Comparison of ENCODE assay signal across 15 cellular contexts in the genomic region with DNA sequence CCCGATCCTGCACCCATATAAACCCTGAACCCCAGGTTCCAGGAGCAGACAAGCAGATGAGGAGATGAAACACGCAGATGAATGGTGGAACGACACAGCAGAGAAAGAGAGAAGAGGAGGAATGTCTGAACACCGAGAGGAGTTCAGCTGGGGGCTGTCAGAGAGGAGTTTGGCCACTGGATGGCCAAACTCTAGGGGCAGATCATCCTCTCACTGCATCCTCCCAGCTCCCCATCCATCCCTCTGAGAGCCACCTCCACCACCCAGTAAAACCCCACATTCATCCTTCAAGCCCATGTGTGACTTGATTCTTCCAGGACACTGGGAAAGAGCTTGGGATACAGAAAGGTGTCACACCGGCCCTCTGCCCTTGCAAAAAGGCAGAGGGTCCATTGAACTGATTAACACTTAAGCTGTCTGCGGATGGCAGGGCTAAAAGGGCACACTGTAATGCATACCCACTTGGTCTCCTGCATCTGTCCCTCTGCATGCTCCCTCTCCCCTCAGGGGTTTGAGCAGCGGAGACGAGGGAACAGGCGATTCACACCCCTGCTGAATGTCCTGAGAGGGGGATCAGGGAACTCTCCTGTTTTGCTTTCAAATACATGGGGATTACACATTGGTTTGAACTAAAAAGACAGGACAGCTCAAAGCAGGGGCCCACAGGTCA.
"Had no signal": no experiment of that assay in that cellular context is flagged by ENCODE, and none has a peak within 500 bp of the region (broad histone marks: within the 10 kb centered on the region; RNA-seq: fewer than 3 reads in every experiment).

No MANE protein-coding gene starts in this region.

- H3K9ac ChIP-seq: parathyroid adenoma had no signal

- H3K79me2 ChIP-seq: parathyroid adenoma had no signal

- H3K9me3 ChIP-seq: gastroesophageal sphincter had no signal

- H3K27ac ChIP-seq: brain microvascular endothelial cell, epithelial cell of prostate, gastroesophageal sphincter, parathyroid adenoma had no signal

- H2AFZ ChIP-seq: parathyroid adenoma had no signal

- ATAC-seq: activated CD4-positive, CD25-positive, alpha-beta regulatory T cell treated with anti-CD3 and anti-CD28 coated beads, Interleukin-2, amount 50 U/mL, for 24 hours; effector memory CD8-positive, alpha-beta T cell; gastroesophageal sphincter; stimulated activated memory B cell treated with anti-CD40 and anti-IgM and Interleukin-4, amounts not matched to agents 10 μg/mL and 1 μg/mL and 100 μg/mL, for 72 hours had no signal

- H3K36me3 ChIP-seq: brain microvascular endothelial cell, gastroesophageal sphincter had no signal

- H3K4me3 ChIP-seq: gastroesophageal sphincter had no signal

- H3K27me3 ChIP-seq: brain microvascular endothelial cell, gastroesophageal sphincter had no signal

- H3K4me1 ChIP-seq: gastroesophageal sphincter, parathyroid adenoma had no signal

- DNase-seq: activated CD4-positive, alpha-beta T cell treated with anti-CD3 and anti-CD28 coated beads, Interleukin-2, amount 50 U/mL, for 1 hour; activated CD8-positive, alpha-beta memory T cell treated with anti-CD3 and anti-CD28 coated beads for 24 hours; activated naive CD8-positive, alpha-beta T cell treated with anti-CD3 and anti-CD28 coated beads, Interleukin-2, amount 10 ng/mL, durations not matched to agents 7 days and 5 days; brain microvascular endothelial cell; cerebellar nuclear complex; dermis blood vessel endothelial cell; effector memory CD8-positive, alpha-beta T cell; naive B cell; retina; stimulated activated CD4-positive, alpha-beta T cell treated with anti-CD3 and anti-CD28 coated beads, Interleukin-2, amount 100 ng/mL, for 48 hours had no signal
